Comparison of ENCODE assay signal across 8 cellular contexts in genomic region chr7:108570146-108570755, GRCh38. TPM values are rescaled to one million over a fixed set of nuclear protein-coding genes. Genes with fewer than 3 reads are reported as not detected.
DNase-seq lines count a peak whose midpoint lies in the region; ATAC-seq and TF ChIP-seq lines count a peak whose summit lies in the region.

No MANE protein-coding gene starts in this region.

- peaks cover 6 to 51% (median 32%) of the 10 kb centered on the region in 5 donors for H3K36me3 Mint-ChIP-seq in naive thymus-derived CD4-positive, alpha-beta T cell

- TF ChIP-seq CTCF in esophagus squamous epithelium (IDR thresholded peaks at IDR 0.05) (no peak), stomach (IDR thresholded peaks at IDR 0.05) (no peak)

- H3K4me3 Mint-ChIP-seq in naive thymus-derived CD4-positive, alpha-beta T cell: peak overlapping the region; percentile 93 to 99 (median 98)

- peaks cover 0 to 32% (median 0%) of the 10 kb centered on the region in 3 donors for H3K36me3 ChIP-seq in esophagus squamous epithelium
- H3K36me3 ChIP-seq in naive thymus-derived CD4-positive, alpha-beta T cell (ENCODE audit: control insufficient read depth in 2 of 3, insufficient read depth in 3 of 3, low read length in 3 of 3): peaks cover 0 to 17% (median 13%) of the 10 kb centered on the region in 3 experiments
- H3K36me3 ChIP-seq in stomach: peaks cover 0 to 34% (median 28%) of the 10 kb centered on the region in 4 donors

- CTCF ChIA-PET in naive thymus-derived CD4-positive, alpha-beta T cell (lab: Charles Lee): interaction anchor here (1.4 kb wide), 1 partner anchor 45 kb away, joined by 3 read pairs; no protein-coding TSS in a partner anchor

- POLR2A ChIA-PET in naive thymus-derived CD4-positive, alpha-beta T cell (lab: Charles Lee): interaction anchor here (0.6 to 4.2 kb wide), 12 partner anchors 16 to 1701 kb away, joined by 3 to 95 read pairs (median 4); partner anchors contain the start of genes CBLL1, DLD, HBP1 and PNPLA8

- ATAC-seq in GM18873 (IDR thresholded peaks at IDR 0.05; ENCODE audit: low FRiP score, unreplicated experiment) (peak; percentile 14), HG03139 (IDR thresholded peaks at IDR 0.05; ENCODE audit: unreplicated experiment) (peak; percentile 16)
- ATAC-seq in naive thymus-derived CD4-positive, alpha-beta T cell: peak; percentile 5

- H3K27ac ChIP-seq in esophagus squamous epithelium (peak overlapping the region; percentile 95 to 99 (median 96)), stomach (peak overlapping the region; percentile 94 to 98 (median 96))
- H3K27ac ChIP-seq in naive thymus-derived CD4-positive, alpha-beta T cell (ENCODE audit: low read depth, low read length): peak overlapping the region; percentile 98

- H3K4me3 ChIP-seq in esophagus squamous epithelium (peak overlapping the region; percentile 80 to 88 (median 80)), stomach (peak overlapping the region; percentile 72 to 89 (median 86))
- peak overlapping the region; percentile 76 for H3K4me3 ChIP-seq in naive thymus-derived CD4-positive, alpha-beta T cell (ENCODE audit: low read length)

- peak overlapping the region; percentile 98 to 100 (median 100) for H3K27ac Mint-ChIP-seq in naive thymus-derived CD4-positive, alpha-beta T cell

- intact Hi-C loops in esophagus squamous epithelium (cut with DNase I): no loop called here
- intact Hi-C loops in naive thymus-derived CD4-positive, alpha-beta T cell (cut with micrococcal nuclease): no loop called here
- intact Hi-C loops in stomach (cut with DNase I; ENCODE audit: low total_unique reads): no loop called here

- 0% methylated on average over 4 to 23 of the region's 36 CpGs for WGBS in esophagus squamous epithelium, 2 donors
- 0% methylated on average over 29 to 36 of the region's 36 CpGs for WGBS in stomach, 5 donors

- H3K4me1 Mint-ChIP-seq in naive thymus-derived CD4-positive, alpha-beta T cell: peaks cover 18 to 81% (median 68%) of the 10 kb centered on the region in 7 donors

- H3K27me3 ChIP-seq in esophagus squamous epithelium: no peaks in the 10 kb centered on the region
- H3K27me3 ChIP-seq in naive thymus-derived CD4-positive, alpha-beta T cell (ENCODE audit: control insufficient read depth in 2 of 2, insufficient read depth in 2 of 2, low read length in 2 of 2): no peaks in the 10 kb centered on the region
- H3K27me3 ChIP-seq in stomach: no peaks in the 10 kb centered on the region

- peak; percentile 37 for DNase-seq in AG08395 (ENCODE audit: low spot score)
- peak; percentile 34 for DNase-seq in NCI-H748 treated with DMSO at 0.1 percent for 48 hours (lab: John Stamatoyannopoulos, UW)
- peak; percentile 31 for DNase-seq in activated T-cell treated with anti-CD3 and anti-CD28 coated beads for 48 hours (ENCODE audit: low read depth)
- no peak for DNase-seq in esophagus squamous epithelium (lab: John Stamatoyannopoulos, UW)
- DNase-seq in naive thymus-derived CD4-positive, alpha-beta T cell: peak in 4 of 9 donors; percentile 41 to 56 (median 52)
- DNase-seq in stomach: peak; percentile 55

- no peaks in the 10 kb centered on the region for H3K9me3 ChIP-seq in esophagus squamous epithelium
- H3K9me3 ChIP-seq in naive thymus-derived CD4-positive, alpha-beta T cell (ENCODE audit: control insufficient read depth in 2 of 3, low read length in 3 of 3): no peaks in the 10 kb centered on the region
- H3K9me3 ChIP-seq in stomach: no peaks in the 10 kb centered on the region

- H3K9me3 Mint-ChIP-seq in naive thymus-derived CD4-positive, alpha-beta T cell: peaks cover 0 to 11% (median 4%) of the 10 kb centered on the region in 11 donors

- peaks cover 0 to 3% (median 0%) of the 10 kb centered on the region in 5 donors for H3K27me3 Mint-ChIP-seq in naive thymus-derived CD4-positive, alpha-beta T cell

- TF ChIP-seq POLR2A in esophagus squamous epithelium (IDR thresholded peaks at IDR 0.05) (peak in 1 of 4 donors; percentile 51), stomach (IDR thresholded peaks at IDR 0.05) (no peak)

- H3K4me1 ChIP-seq in esophagus squamous epithelium: peaks cover 0 to 38% (median 12%) of the 10 kb centered on the region in 3 donors
- peaks cover 21 to 34% of the 10 kb centered on the region in 2 donors for H3K4me1 ChIP-seq in naive thymus-derived CD4-positive, alpha-beta T cell (ENCODE audit: control insufficient read depth in 2 of 2, insufficient read depth in 2 of 2, low read length in 2 of 2)
- H3K4me1 ChIP-seq in stomach: peaks cover 17 to 59% (median 40%) of the 10 kb centered on the region in 4 donors

- TF ChIP-seq EP300 in stomach (IDR thresholded peaks at IDR 0.05): no peak

RNA-seq across cellular contexts. Expression of gene DNAJB9, which starts 0.6 kb away (rescaled TPM):
- total RNA-seq in esophagus squamous epithelium (10 to 100 TPM; 16.7 to 23.3 (median 17.5) TPM), stomach (100 to 1,000 TPM in 1 of 5 donors, 10 to 100 TPM in 3, 1 to 10 TPM in 1; 2.6 to 218 (median 22.2) TPM)
- 10 to 100 TPM; 22.7 to 50.0 (median 29.3) TPM for total RNA-seq in naive thymus-derived CD4-positive, alpha-beta T cell
- 10 to 100 TPM; 16.8 to 37.3 TPM for polyA plus RNA-seq in naive thymus-derived CD4-positive, alpha-beta T cell
- polyA plus RNA-seq in stomach: 10 to 100 TPM in 2 of 3 donors, 1 to 10 TPM in 1; 7.0 to 12.7 (median 11.5) TPM

RNA-seq across cellular contexts. Expression of gene THAP5, which starts 0.7 kb away (rescaled TPM):
- 10 to 100 TPM in 3 of 4 donors, 1 to 10 TPM in 1; 7.7 to 19.7 (median 15.9) TPM for total RNA-seq in esophagus squamous epithelium
- 10 to 100 TPM; 21.0 to 54.7 (median 30.8) TPM for total RNA-seq in naive thymus-derived CD4-positive, alpha-beta T cell
- 10 to 100 TPM; 23.1 to 28.7 TPM for polyA plus RNA-seq in naive thymus-derived CD4-positive, alpha-beta T cell
- total RNA-seq in stomach: 10 to 100 TPM; 16.2 to 73.2 (median 27.4) TPM
- 1 to 10 TPM; 5.8 to 9.9 (median 7.1) TPM for polyA plus RNA-seq in stomach

RNA-seq across cellular contexts. Expression of gene PNPLA8, which starts 44.3 kb away (rescaled TPM):
- total RNA-seq in esophagus squamous epithelium (10 to 100 TPM; 15.8 to 30.7 (median 25.7) TPM), stomach (10 to 100 TPM in 4 of 5 donors, under 1 TPM in 1; 0.87 to 43.5 (median 21.3) TPM)
- total RNA-seq in naive thymus-derived CD4-positive, alpha-beta T cell: 10 to 100 TPM; 18.5 to 89.9 (median 29.8) TPM
- 10 to 100 TPM; 25.9 to 32.7 TPM for polyA plus RNA-seq in naive thymus-derived CD4-positive, alpha-beta T cell
- polyA plus RNA-seq in stomach: 10 to 100 TPM in 2 of 3 donors, 1 to 10 TPM in 1; 9.7 to 18.2 (median 15.2) TPM
